Comparison of ENCODE assay signal across 24 cellular contexts in the genomic region with DNA sequence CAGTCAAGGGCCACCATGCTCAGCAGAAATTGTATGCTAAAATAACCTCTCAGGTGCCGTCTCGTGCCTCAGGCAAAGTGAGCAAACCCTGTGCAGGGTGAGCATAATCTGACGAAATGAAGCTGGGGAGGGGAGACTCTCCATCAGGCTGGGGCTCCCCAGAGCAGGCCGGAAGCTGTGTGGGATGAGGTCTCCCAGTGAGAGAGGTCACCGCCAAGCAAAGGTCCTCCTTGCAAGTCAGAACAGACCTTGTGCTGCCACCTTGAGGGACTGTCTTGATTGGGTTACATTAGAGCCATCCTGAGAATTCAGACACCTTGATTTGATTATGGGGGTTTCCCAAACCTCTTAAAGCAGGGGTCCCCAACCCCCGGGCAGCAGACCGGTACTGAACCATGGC.
"Had no signal": no experiment of that assay in that cellular context is flagged by ENCODE, and none has a peak within 500 bp of the region (broad histone marks: within the 10 kb centered on the region; RNA-seq: fewer than 3 reads in every experiment).

No MANE protein-coding gene starts in this region.

- H3K27ac ChIP-seq: RWPE1, SJCRH30 had no signal

- DNase-seq: activated B cell treated with CpG ODN at 0.5 μM for 24 hours; activated CD4-positive, alpha-beta memory T cell treated with anti-CD3 and anti-CD28 coated beads, Interleukin-2, amount 10 ng/mL, durations not matched to agents 7 days and 5 days; activated CD4-positive, alpha-beta T cell treated with anti-CD3 and anti-CD28 coated beads for 1 hour; activated CD4-positive, alpha-beta T cell treated with anti-CD3 and anti-CD28 coated beads, Interleukin-2, amount 10 ng/mL, durations not matched to agents 7 days and 5 days; activated CD8-positive, alpha-beta memory T cell treated with anti-CD3 and anti-CD28 coated beads, Interleukin-2, amount 50 U/mL, for 48 hours; activated T-cell treated with anti-CD3 and anti-CD28 coated beads, Interleukin-2, amount 50 U/mL, for 1 hour; amygdala; KG1; MG63; MV-4-11; NCI-H1105; NCI-H1436; NCI-H1694 treated with DMSO at 0.1 percent for 48 hours; NCI-H2081; NCI-H510A treated with DMSO at 0.1 percent for 48 hours; NCI-H69; Right ventricle myocardium superior; SJCRH30; SK-N-SH; T-helper 1 cell had no signal

- H3K4me1 Mint-ChIP-seq: activated B cell treated with CpG ODN at 0.5 μM for 24 hours had no signal

- H3K4me2 ChIP-seq: SK-N-SH had no signal

- H3K9me2 ChIP-seq: SK-N-SH had no signal

- H3K4me3 Mint-ChIP-seq: activated B cell treated with CpG ODN at 0.5 μM for 24 hours; activated CD4-positive, alpha-beta memory T cell treated with anti-CD3 and anti-CD28 coated beads, Interleukin-2, amount 10 ng/mL, durations not matched to agents 7 days and 5 days; activated CD4-positive, alpha-beta T cell treated with anti-CD3 and anti-CD28 coated beads, Interleukin-2, amount 10 ng/mL, durations not matched to agents 7 days and 5 days; brain had no signal

- H3K4me3 ChIP-seq: MG63, SJCRH30 had no signal

- H3K9ac ChIP-seq: SK-N-SH had no signal

- H3K27me3 ChIP-seq: SJCRH30 had no signal

- H3K36me3 Mint-ChIP-seq: activated naive CD4-positive, alpha-beta T cell treated with anti-CD3 and anti-CD28 coated beads, Interleukin-2, amount 50 U/mL, for 72 hours; brain had no signal

- H3K9me3 Mint-ChIP-seq: activated B cell treated with CpG ODN at 0.5 μM for 24 hours; activated CD4-positive, alpha-beta memory T cell treated with anti-CD3 and anti-CD28 coated beads, Interleukin-2, amount 10 ng/mL, durations not matched to agents 7 days and 5 days; activated CD4-positive, alpha-beta T cell treated with anti-CD3 and anti-CD28 coated beads, Interleukin-2, amount 10 ng/mL, durations not matched to agents 7 days and 5 days; activated naive CD4-positive, alpha-beta T cell treated with anti-CD3 and anti-CD28 coated beads, Interleukin-2, amount 50 U/mL, for 72 hours had no signal

- H3K27ac Mint-ChIP-seq: activated B cell treated with CpG ODN at 0.5 μM for 24 hours; activated CD4-positive, alpha-beta memory T cell treated with anti-CD3 and anti-CD28 coated beads, Interleukin-2, amount 10 ng/mL, durations not matched to agents 7 days and 5 days; activated CD4-positive, alpha-beta T cell treated with anti-CD3 and anti-CD28 coated beads, Interleukin-2, amount 10 ng/mL, durations not matched to agents 7 days and 5 days; activated naive CD4-positive, alpha-beta T cell treated with anti-CD3 and anti-CD28 coated beads, Interleukin-2, amount 50 U/mL, for 72 hours; brain had no signal

- H3K36me3 ChIP-seq: MG63, SJCRH30 had no signal

- ATAC-seq: activated naive CD4-positive, alpha-beta T cell treated with anti-CD3 and anti-CD28 coated beads, Interleukin-2, amount 50 U/mL, for 72 hours; Panc1 had no signal

- H3K9me3 ChIP-seq: MG63, SK-N-SH had no signal
